Comparison of ENCODE assay signal across 21 cellular contexts in genomic region chr2:27270680-27271079, GRCh38. TPM values are rescaled to one million over a fixed set of nuclear protein-coding genes. Genes with fewer than 3 reads are reported as not detected.
DNase-seq lines count a peak whose midpoint lies in the region; ATAC-seq, FAIRE-seq and TF ChIP-seq lines count a peak whose summit lies in the region.
"Had no signal": no experiment of that assay in that cellular context is flagged by ENCODE, and none has a peak within 500 bp of the region (broad histone marks: within the 10 kb centered on the region; RNA-seq: fewer than 3 reads in every experiment).

No MANE protein-coding gene starts in this region.

- H3K4me1 ChIP-seq in left ventricle myocardium inferior (peaks cover 48% of the 10 kb centered on the region), GM12878 (ENCODE audit: control insufficient read depth, insufficient read depth, low read length) (peaks cover 4% of the 10 kb centered on the region; the same call in 1 of the 2 replicates), upper lobe of right lung (no peaks in the 10 kb centered on the region)
- H3K4me1 ChIP-seq: A549, BE2C, HAP-1 had no signal

- in situ Hi-C loops in KBM-7 (cut with MboI; ENCODE audit: low pct_unique_long_range_greater_than_20kb, low sequenced_read_pairs) (no loop called here), GM12878 (cut with MboI) (no loop called here)

- POLR2A ChIA-PET in GM12878 (lab: Charles Lee): no interaction called here

- no peak overlapping the region for H3K9ac ChIP-seq in GM12878 (ENCODE audit: control insufficient read depth, insufficient read depth, low read length)

- no peaks in the 10 kb centered on the region for H3K79me2 ChIP-seq in GM12878 (ENCODE audit: control insufficient read depth, insufficient read depth, low read length)

- peak; percentile 41; the same call in 1 of the 3 replicates for ATAC-seq in GM12878
- peak; percentile 34 for ATAC-seq in upper lobe of right lung
- ATAC-seq in HG02840 (IDR thresholded peaks at IDR 0.05; ENCODE audit: low FRiP score, unreplicated experiment): no peak
- ATAC-seq: CD8-positive, alpha-beta T cell had no signal

- H3K36me3 ChIP-seq in left ventricle myocardium inferior: no peaks in the 10 kb centered on the region
- H3K36me3 ChIP-seq in GM12878 (ENCODE audit: control insufficient read depth in 2 of 2, insufficient read depth in 2 of 2, low read length in 1 of 2): no peaks in the 10 kb centered on the region
- H3K36me3 ChIP-seq in upper lobe of right lung: no peaks in the 10 kb centered on the region
- H3K36me3 ChIP-seq: BE2C, HAP-1 had no signal

- no peak overlapping the region for H3K4me2 ChIP-seq in GM12878 (ENCODE audit: control insufficient read depth, insufficient read depth)
- H3K4me2 ChIP-seq: A549 had no signal

- no peak overlapping the region for H2AFZ ChIP-seq in GM12878 (ENCODE audit: control insufficient read depth, low read depth, low read length)

- BruUV-seq in GM12878 (replicated peaks; lab: Mats Ljungman, UMichigan): no TSS peak

- FAIRE-seq in GM12878 (lab: Jason Lieb, UNC): no peak
- FAIRE-seq: A549, D721Med, H1 had no signal

- H3K27me3 ChIP-seq in left ventricle myocardium inferior (ENCODE audit: low read depth): peaks cover 29% of the 10 kb centered on the region
- H3K27me3 ChIP-seq in GM12878 (replicated peaks in 1 of 2; ENCODE audit: control insufficient read depth in 2 of 2, insufficient read depth in 2 of 2, low read length in 1 of 2): peaks cover 0 to 3% of the 10 kb centered on the region in 2 experiments; a peak in 1 of 4 replicates
- H3K27me3 ChIP-seq in upper lobe of right lung: peaks cover 35% of the 10 kb centered on the region

- no peaks in the 10 kb centered on the region for H4K20me1 ChIP-seq in GM12878 (ENCODE audit: control insufficient read depth, insufficient read depth)

- RAD21 ChIA-PET in GM12878 (lab: Charles Lee; ENCODE audit: unreplicated experiment): interaction anchor here (1.2 kb wide), 1 partner anchor 9 kb away, joined by 7 read pairs; no protein-coding TSS in a partner anchor

- no peak for DNase-seq in left ventricle myocardium inferior
- no peak for DNase-seq in cardiac septum (ENCODE audit: low spot score)
- peak; percentile 63 for DNase-seq in KBM-7
- no peak for DNase-seq in GM12878 (ENCODE audit: low read depth, low spot score)
- no peak for DNase-seq in upper lobe of right lung
- DNase-seq in NCI-H1105 (lab: John Stamatoyannopoulos, UW): no peak
- DNase-seq: BE2C; CD8-positive, alpha-beta T cell; COR-L47; DMS153; DMS79 treated with DMSO at 0.1 percent for 48 hours; EL; GDM1; HFFc6 had no signal

- H3K9me3 ChIP-seq in left ventricle myocardium inferior (replicated peaks) (no peaks in the 10 kb centered on the region), GM12878 (replicated peaks; ENCODE audit: control insufficient read depth, insufficient read depth, low read length) (no peaks in the 10 kb centered on the region), upper lobe of right lung (no peaks in the 10 kb centered on the region)
- H3K9me3 ChIP-seq: A549, HAP-1 had no signal

- SMC1A ChIA-PET in GM12878 (lab: Charles Lee; ENCODE audit: uncharacterized antibody, unreplicated experiment): interaction anchor here (0.5 to 1.5 kb wide), 3 partner anchors 9 to 162 kb away, joined by 3 to 9 read pairs (median 3); no protein-coding TSS in a partner anchor

- intact Hi-C loops in left ventricle myocardium inferior (cut with micrococcal nuclease): no loop called here
- intact Hi-C loops in cardiac septum (cut with DNase I): loop anchor here (10.0 kb wide), 1 partner anchor 296 kb away; the partner anchor contains the start of gene MAPRE3
- intact Hi-C loops in GM12878 (cut with micrococcal nuclease; ENCODE audit: unreplicated experiment): no loop called here
- intact Hi-C loops in upper lobe of right lung (cut with DNase I): no loop called here

- H3K4me3 ChIP-seq in left ventricle myocardium inferior (no peak overlapping the region), GM12878 (no peak overlapping the region), upper lobe of right lung (no peak overlapping the region)
- H3K4me3 ChIP-seq: A549, HAP-1 had no signal

- H3K27ac ChIP-seq in left ventricle myocardium inferior (replicated peaks) (peak overlapping the region; percentile 86), GM12878 (ENCODE audit: control insufficient read depth, insufficient read depth) (no peak overlapping the region), upper lobe of right lung (no peak overlapping the region)
- H3K27ac ChIP-seq: A549, C4-2B had no signal

- no peak for TF ChIP-seq EP300 in GM12878 (IDR thresholded peaks at IDR 0.05; ENCODE audit: borderline replicate concordance in 1 of 2, control insufficient read depth in 1 of 2, low read depth in 2 of 2, low read length in 2 of 2)

- CTCF ChIA-PET in GM12878 (lab: Yijun Ruan, JAX): interaction anchor here (0.8 to 7.9 kb wide), 4 partner anchors 8 to 190 kb away, joined by 3 to 52 read pairs (median 4); no protein-coding TSS in a partner anchor

- no peak for TF ChIP-seq POLR2A in GM12878 (IDR thresholded peaks at IDR 0.05; ENCODE audit: low read depth, low read length)

- TF ChIP-seq RAD21 in GM12878 (IDR thresholded peaks at IDR 0.05; ENCODE audit: insufficient read depth, low read depth, low read length): no peak

- 33% methylated on average over 2 of the region's 2 CpGs for WGBS in GM12878 (ENCODE audit: insufficient coverage, insufficient replicate concordance, low lambda C conversion rate, missing lambda C conversion rate)

- TF ChIP-seq CTCF in left ventricle myocardium inferior (IDR thresholded peaks at IDR 0.05; ENCODE audit: borderline replicate concordance): no peak
- TF ChIP-seq CTCF in GM12878 (IDR thresholded peaks at IDR 0.05 in 2 of 3, conservative IDR thresholded peaks at IDR 0.05 in 1 of 3; ENCODE audit: control insufficient read depth in 2 of 3, extremely low read depth in 1 of 3, insufficient read depth in 1 of 3, low read depth in 3 of 3, low read length in 3 of 3): no peak
- TF ChIP-seq CTCF in upper lobe of right lung (IDR thresholded peaks at IDR 0.05): no peak

RNA-seq across cellular contexts. Expression of gene DNAJC5G, which starts 4.6 kb away (rescaled TPM):
- total RNA-seq in left ventricle myocardium inferior: 1.2 TPM
- total RNA-seq in cardiac septum: 1.6 TPM
- not detected in 2 replicates for total RNA-seq in GM12878 (2013; cell fraction: nucleolus; rRNA removed)
- not detected in 2 replicates for total RNA-seq in GM12878 (2014; rRNA removed)
- not detected in 2 replicates for total RNA-seq in GM12878 (2014; rRNA removed; fragmentation: Illumina TruSeq; extraction: Trizol)
- total RNA-seq in GM12878 (2021): not detected in 2 replicates
- not detected for polyA plus RNA-seq in GM12878 (2011; ENCODE audit: low read depth)
- polyA plus RNA-seq in GM12878 (2011; rRNA removed): not detected in 2 replicates
- not detected in 2 replicates for polyA plus RNA-seq in GM12878 (2011; cell fraction: cytosol; rRNA removed)
- 0.07 TPM in 1 of 2 replicates, not detected in the other for polyA plus RNA-seq in GM12878 (2011; cell fraction: nucleus; rRNA removed)
- 0.23 TPM in 1 of 2 replicates, not detected in the other for polyA plus RNA-seq in GM12878 (2012)
- polyA plus RNA-seq in GM12878 (2014; fragmentation: Illumina TruSeq; extraction: Trizol): not detected in 2 replicates
- polyA plus RNA-seq in GM12878 (2014; fragmentation: Nextera tagmentation; extraction: Ambion mirVana): not detected
- not detected in 2 replicates for polyA plus RNA-seq in GM12878 (2014; rRNA removed)
- not detected for polyA plus RNA-seq in GM12878 (2016; fragmentation: Nextera tagmentation; extraction: Ambion mirVana)
- not detected in 2 replicates for polyA minus RNA-seq in GM12878 (2011; rRNA and poly(A)+ RNA removed)
- not detected in 2 replicates for polyA minus RNA-seq in GM12878 (2011; cell fraction: cytosol; rRNA and poly(A)+ RNA removed)
- polyA minus RNA-seq in GM12878 (2011; cell fraction: nucleus; rRNA and poly(A)+ RNA removed): not detected in 2 replicates
- not detected for total RNA-seq in upper lobe of right lung
- total RNA-seq: CD8-positive, alpha-beta T cell; HFFc6 had no signal
- polyA plus RNA-seq: A549, AG04450 had no signal

RNA-seq across cellular contexts. Expression of gene SLC30A3, which starts 7.8 kb away (rescaled TPM):
- 5.9 TPM for total RNA-seq in left ventricle myocardium inferior
- total RNA-seq in cardiac septum: 10.2 TPM
- 1.3 TPM in 1 of 2 replicates, not detected in the other for total RNA-seq in GM12878 (2013; cell fraction: nucleolus; rRNA removed)
- total RNA-seq in GM12878 (2014; rRNA removed): not detected in 2 replicates
- total RNA-seq in GM12878 (2014; rRNA removed; fragmentation: Illumina TruSeq; extraction: Trizol): not detected in 2 replicates
- not detected in 2 replicates for total RNA-seq in GM12878 (2021)
- 0.24 TPM for polyA plus RNA-seq in GM12878 (2011; ENCODE audit: low read depth)
- polyA plus RNA-seq in GM12878 (2011; rRNA removed): 0.12 and 0.23 TPM in 2 replicates
- 0.39 and 0.47 TPM in 2 replicates for polyA plus RNA-seq in GM12878 (2011; cell fraction: cytosol; rRNA removed)
- polyA plus RNA-seq in GM12878 (2011; cell fraction: nucleus; rRNA removed): 1.3 and 1.8 TPM in 2 replicates
- polyA plus RNA-seq in GM12878 (2012): 0.18 and 0.20 TPM in 2 replicates
- polyA plus RNA-seq in GM12878 (2014; fragmentation: Illumina TruSeq; extraction: Trizol): not detected in 2 replicates
- polyA plus RNA-seq in GM12878 (2014; fragmentation: Nextera tagmentation; extraction: Ambion mirVana): not detected
- polyA plus RNA-seq in GM12878 (2014; rRNA removed): 0.06 TPM in 1 of 2 replicates, not detected in the other
- polyA plus RNA-seq in GM12878 (2016; fragmentation: Nextera tagmentation; extraction: Ambion mirVana): not detected
- polyA minus RNA-seq in GM12878 (2011; rRNA and poly(A)+ RNA removed): 0.07 and 0.15 TPM in 2 replicates
- 0.62 TPM in 1 of 2 replicates, not detected in the other for polyA minus RNA-seq in GM12878 (2011; cell fraction: cytosol; rRNA and poly(A)+ RNA removed)
- 0.12 and 0.19 TPM in 2 replicates for polyA minus RNA-seq in GM12878 (2011; cell fraction: nucleus; rRNA and poly(A)+ RNA removed)
- 0.58 TPM for total RNA-seq in upper lobe of right lung
- total RNA-seq: CD8-positive, alpha-beta T cell; HFFc6 had no signal

RNA-seq across cellular contexts. Expression of gene TRIM54, which starts 11.5 kb away (rescaled TPM):
- total RNA-seq in left ventricle myocardium inferior (285 TPM), cardiac septum (218 TPM), GM12878 (2014; rRNA removed) (not detected in 2 replicates), GM12878 (2014; rRNA removed; fragmentation: Illumina TruSeq; extraction: Trizol) (not detected in 2 replicates), GM12878 (2021) (not detected in 2 replicates), upper lobe of right lung (not detected)
- total RNA-seq in GM12878 (2013; cell fraction: nucleolus; rRNA removed): not detected in 2 replicates
- not detected for polyA plus RNA-seq in GM12878 (2011; ENCODE audit: low read depth)
- polyA plus RNA-seq in GM12878 (2011; rRNA removed) (not detected in 2 replicates), GM12878 (2014; fragmentation: Illumina TruSeq; extraction: Trizol) (0.03 TPM in 1 of 2 replicates, not detected in the other), GM12878 (2014; fragmentation: Nextera tagmentation; extraction: Ambion mirVana) (not detected), GM12878 (2014; rRNA removed) (0.08 TPM in 1 of 2 replicates, not detected in the other), GM12878 (2016; fragmentation: Nextera tagmentation; extraction: Ambion mirVana) (not detected)
- not detected in 2 replicates for polyA plus RNA-seq in GM12878 (2011; cell fraction: cytosol; rRNA removed)
- polyA plus RNA-seq in GM12878 (2011; cell fraction: nucleus; rRNA removed): 0.07 TPM in 1 of 2 replicates, not detected in the other
- polyA plus RNA-seq in GM12878 (2012): not detected in 2 replicates
- polyA minus RNA-seq in GM12878 (2011; rRNA and poly(A)+ RNA removed): not detected in 2 replicates
- polyA minus RNA-seq in GM12878 (2011; cell fraction: cytosol; rRNA and poly(A)+ RNA removed): not detected in 2 replicates
- polyA minus RNA-seq in GM12878 (2011; cell fraction: nucleus; rRNA and poly(A)+ RNA removed): not detected in 2 replicates
- total RNA-seq: CD8-positive, alpha-beta T cell; HFFc6 had no signal

RNA-seq across cellular contexts. Expression of gene UCN, which starts 37.6 kb away (rescaled TPM):
- total RNA-seq in left ventricle myocardium inferior (1.5 TPM), cardiac septum (2.1 TPM), GM12878 (2014; rRNA removed) (1.6 and 2.2 TPM in 2 replicates), GM12878 (2014; rRNA removed; fragmentation: Illumina TruSeq; extraction: Trizol) (0.45 TPM in 1 of 2 replicates, not detected in the other), GM12878 (2021) (1.1 and 2.0 TPM in 2 replicates), upper lobe of right lung (2.8 TPM)
- total RNA-seq in GM12878 (2013; cell fraction: nucleolus; rRNA removed): 2.3 and 3.1 TPM in 2 replicates
- polyA plus RNA-seq in GM12878 (2011; ENCODE audit: low read depth): 0.50 TPM
- polyA plus RNA-seq in GM12878 (2011; rRNA removed) (0.43 TPM in 1 of 2 replicates, not detected in the other), GM12878 (2014; fragmentation: Illumina TruSeq; extraction: Trizol) (not detected in 2 replicates), GM12878 (2014; fragmentation: Nextera tagmentation; extraction: Ambion mirVana) (under 1 TPM; 0.10 to 0.26 TPM), GM12878 (2014; rRNA removed) (2.6 and 2.8 TPM in 2 replicates), GM12878 (2016; fragmentation: Nextera tagmentation; extraction: Ambion mirVana) (1 to 10 TPM; 2.7 to 3.8 TPM)
- polyA plus RNA-seq in GM12878 (2011; cell fraction: cytosol; rRNA removed): 0.51 and 1.1 TPM in 2 replicates
- 4.3 and 4.4 TPM in 2 replicates for polyA plus RNA-seq in GM12878 (2011; cell fraction: nucleus; rRNA removed)
- polyA plus RNA-seq in GM12878 (2012): 1.8 and 2.1 TPM in 2 replicates
- polyA minus RNA-seq in GM12878 (2011; rRNA and poly(A)+ RNA removed): 0.77 TPM in 1 of 2 replicates, not detected in the other
- not detected in 2 replicates for polyA minus RNA-seq in GM12878 (2011; cell fraction: cytosol; rRNA and poly(A)+ RNA removed)
- 0.77 TPM in 1 of 2 replicates, not detected in the other for polyA minus RNA-seq in GM12878 (2011; cell fraction: nucleus; rRNA and poly(A)+ RNA removed)
- total RNA-seq: H1 had no signal

RNA-seq across cellular contexts. Expression of gene MPV17, which starts 52.2 kb away (rescaled TPM):
- total RNA-seq in left ventricle myocardium inferior (59.2 TPM), cardiac septum (69.3 TPM), GM12878 (2014; rRNA removed) (95.3 and 98.9 TPM in 2 replicates), GM12878 (2014; rRNA removed; fragmentation: Illumina TruSeq; extraction: Trizol) (73.0 and 75.3 TPM in 2 replicates), GM12878 (2021) (63.3 and 63.4 TPM in 2 replicates), upper lobe of right lung (80.4 TPM)
- 247 and 260 TPM in 2 replicates for total RNA-seq in GM12878 (2013; cell fraction: nucleolus; rRNA removed)
- polyA plus RNA-seq in GM12878 (2011; ENCODE audit: low read depth): 77.6 TPM
- polyA plus RNA-seq in GM12878 (2011; rRNA removed) (103 and 126 TPM in 2 replicates), GM12878 (2014; fragmentation: Illumina TruSeq; extraction: Trizol) (116 and 123 TPM in 2 replicates), GM12878 (2014; fragmentation: Nextera tagmentation; extraction: Ambion mirVana) (10 to 100 TPM; 67.6 to 69.8 TPM), GM12878 (2014; rRNA removed) (77.3 and 82.7 TPM in 2 replicates), GM12878 (2016; fragmentation: Nextera tagmentation; extraction: Ambion mirVana) (100 to 1,000 TPM; 116 to 143 TPM)
- 138 and 196 TPM in 2 replicates for polyA plus RNA-seq in GM12878 (2011; cell fraction: cytosol; rRNA removed)
- 165 and 207 TPM in 2 replicates for polyA plus RNA-seq in GM12878 (2011; cell fraction: nucleus; rRNA removed)
- polyA plus RNA-seq in GM12878 (2012): 96.3 and 105 TPM in 2 replicates
- polyA minus RNA-seq in GM12878 (2011; rRNA and poly(A)+ RNA removed): 121 and 122 TPM in 2 replicates
- polyA minus RNA-seq in GM12878 (2011; cell fraction: cytosol; rRNA and poly(A)+ RNA removed): 24.7 and 44.6 TPM in 2 replicates
- 45.1 and 67.0 TPM in 2 replicates for polyA minus RNA-seq in GM12878 (2011; cell fraction: nucleus; rRNA and poly(A)+ RNA removed)

Comparison
In these comparisons a context has a peak if more than half of its experiments do, and no peak if none do; other contexts are left out.
1. RNA of gene TRIM54, which starts 11.5 kb away (total RNA-seq): 285 TPM in left ventricle myocardium inferior (single experiment) and 218 TPM in cardiac septum (single experiment); not detected in upper lobe of right lung (single experiment) and not detected in GM12878; every median in the first group is over 100 times any median in the second.